13 cellular contexts compared by ENCODE assay signal in the genomic region with DNA sequence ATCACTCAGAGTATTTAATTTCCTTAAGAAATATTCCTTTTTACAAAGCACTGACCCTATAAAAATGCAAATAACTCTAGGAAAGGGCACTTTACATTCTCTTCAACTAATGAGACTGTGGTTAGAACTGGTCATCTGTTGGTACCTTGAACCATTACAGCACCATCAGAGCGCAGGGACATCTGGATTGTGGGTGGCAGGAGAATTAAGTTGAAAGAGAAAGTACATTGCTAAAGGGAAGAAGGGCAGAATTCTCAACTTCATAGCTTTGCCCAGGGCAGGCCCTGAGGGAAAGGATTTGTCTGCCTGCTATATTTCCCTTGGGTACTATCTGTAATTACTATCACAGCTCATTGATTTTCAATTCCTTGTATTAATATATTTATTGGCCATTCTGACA.
"Had no signal": no experiment of that assay in that cellular context is flagged by ENCODE, and none has a peak within 500 bp of the region (broad histone marks: within the 10 kb centered on the region; RNA-seq: fewer than 3 reads in every experiment).

No MANE protein-coding gene starts in this region.

- H3K27ac ChIP-seq: heart left ventricle, thyroid gland, vagina had no signal

- H3K27ac Mint-ChIP-seq: activated naive CD4-positive, alpha-beta T cell treated with anti-CD3 and anti-CD28 coated beads, Interleukin-2, amount 50 U/mL, for 72 hours; stimulated activated effector memory CD8-positive, alpha-beta T cell treated with anti-CD3 and anti-CD28 coated beads, Interleukin-12 subunit alpha, Interleukin-12 subunit beta, amount 100 ng/mL, for 72 hours; T-helper 2 cell treated with Interferon-gamma antibody and Interleukin-4, amounts not matched to agents 5 μg/mL and 100 μg/mL, for 36 hours had no signal

- ATAC-seq: activated CD4-positive, CD25-positive, alpha-beta regulatory T cell treated with anti-CD3 and anti-CD28 coated beads, Interleukin-2, amount 50 U/mL, for 24 hours; activated naive CD4-positive, alpha-beta T cell treated with anti-CD3 and anti-CD28 coated beads, Interleukin-2, amount 50 U/mL, for 72 hours; heart left ventricle; stimulated activated effector memory CD8-positive, alpha-beta T cell treated with anti-CD3 and anti-CD28 coated beads, Interleukin-12 subunit alpha, Interleukin-12 subunit beta, amount 100 ng/mL, for 72 hours had no signal

- H3K9me3 ChIP-seq: heart left ventricle, thyroid gland, vagina had no signal

- H3K27me3 ChIP-seq: heart left ventricle, thyroid gland, vagina had no signal

- H3K9me3 Mint-ChIP-seq: activated naive CD4-positive, alpha-beta T cell treated with anti-CD3 and anti-CD28 coated beads, Interleukin-2, amount 50 U/mL, for 72 hours; stimulated activated effector memory CD8-positive, alpha-beta T cell treated with anti-CD3 and anti-CD28 coated beads, Interleukin-12 subunit alpha, Interleukin-12 subunit beta, amount 100 ng/mL, for 72 hours; T-helper 2 cell treated with Interferon-gamma antibody and Interleukin-4, amounts not matched to agents 5 μg/mL and 100 μg/mL, for 36 hours had no signal

- H3K4me3 ChIP-seq: heart left ventricle, thyroid gland, vagina had no signal

- H3K4me3 Mint-ChIP-seq: stimulated activated effector memory CD8-positive, alpha-beta T cell treated with anti-CD3 and anti-CD28 coated beads, Interleukin-12 subunit alpha, Interleukin-12 subunit beta, amount 100 ng/mL, for 72 hours; T-helper 2 cell treated with Interferon-gamma antibody and Interleukin-4, amounts not matched to agents 5 μg/mL and 100 μg/mL, for 36 hours had no signal

- H3K4me1 ChIP-seq: vagina had no signal

- H3K36me3 ChIP-seq: thyroid gland, vagina had no signal

- DNase-seq: activated effector memory CD4-positive, alpha-beta T cell treated with Interleukin-2 at 50 U/mL for 16 hours; activated T-cell treated with anti-CD3 and anti-CD28 coated beads, Interleukin-2, amount 50 U/mL, for 1 hour; foreskin melanocyte; heart left ventricle; kidney; posterior cingulate gyrus; small intestine; thyroid gland had no signal
